ENCODE assay signal across 1 cellular context in the genomic region with DNA sequence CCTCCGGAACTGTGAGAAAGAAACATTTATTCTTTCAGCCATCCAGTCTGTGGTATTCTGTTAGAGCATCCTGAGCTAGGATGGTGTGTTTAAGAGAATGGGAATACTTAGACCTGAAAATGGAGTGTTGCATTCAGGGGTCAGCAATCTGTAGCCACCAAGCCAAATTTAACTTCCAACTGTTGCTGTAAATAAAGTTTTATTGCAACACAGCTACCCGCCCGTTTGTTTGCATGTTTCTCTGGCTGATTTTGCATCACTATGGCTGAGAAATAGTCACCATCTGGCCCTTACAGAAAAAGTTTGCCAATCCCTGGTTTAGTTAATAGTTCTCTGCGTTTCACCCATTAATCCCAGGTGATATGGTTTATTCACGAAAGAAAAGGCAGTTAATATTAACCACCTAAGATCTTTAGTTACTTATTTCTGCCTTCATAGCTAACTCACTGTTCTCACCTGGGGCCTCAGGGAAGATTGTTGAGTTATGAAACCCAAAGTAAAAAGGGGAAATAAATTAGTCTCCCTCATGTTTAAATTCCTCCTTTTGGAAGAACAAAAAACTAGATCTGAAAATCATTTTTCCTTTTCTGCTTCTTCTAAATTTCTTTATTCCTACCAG.
TF ChIP-seq lines count a peak whose summit lies in the region.

No MANE protein-coding gene starts in this region.

TF ChIP-seq in A549, 52 proteins besides CTCF, POLR2A, EP300 and RAD21 (continued from another document):
- TF ChIP-seq, protein P1, sequence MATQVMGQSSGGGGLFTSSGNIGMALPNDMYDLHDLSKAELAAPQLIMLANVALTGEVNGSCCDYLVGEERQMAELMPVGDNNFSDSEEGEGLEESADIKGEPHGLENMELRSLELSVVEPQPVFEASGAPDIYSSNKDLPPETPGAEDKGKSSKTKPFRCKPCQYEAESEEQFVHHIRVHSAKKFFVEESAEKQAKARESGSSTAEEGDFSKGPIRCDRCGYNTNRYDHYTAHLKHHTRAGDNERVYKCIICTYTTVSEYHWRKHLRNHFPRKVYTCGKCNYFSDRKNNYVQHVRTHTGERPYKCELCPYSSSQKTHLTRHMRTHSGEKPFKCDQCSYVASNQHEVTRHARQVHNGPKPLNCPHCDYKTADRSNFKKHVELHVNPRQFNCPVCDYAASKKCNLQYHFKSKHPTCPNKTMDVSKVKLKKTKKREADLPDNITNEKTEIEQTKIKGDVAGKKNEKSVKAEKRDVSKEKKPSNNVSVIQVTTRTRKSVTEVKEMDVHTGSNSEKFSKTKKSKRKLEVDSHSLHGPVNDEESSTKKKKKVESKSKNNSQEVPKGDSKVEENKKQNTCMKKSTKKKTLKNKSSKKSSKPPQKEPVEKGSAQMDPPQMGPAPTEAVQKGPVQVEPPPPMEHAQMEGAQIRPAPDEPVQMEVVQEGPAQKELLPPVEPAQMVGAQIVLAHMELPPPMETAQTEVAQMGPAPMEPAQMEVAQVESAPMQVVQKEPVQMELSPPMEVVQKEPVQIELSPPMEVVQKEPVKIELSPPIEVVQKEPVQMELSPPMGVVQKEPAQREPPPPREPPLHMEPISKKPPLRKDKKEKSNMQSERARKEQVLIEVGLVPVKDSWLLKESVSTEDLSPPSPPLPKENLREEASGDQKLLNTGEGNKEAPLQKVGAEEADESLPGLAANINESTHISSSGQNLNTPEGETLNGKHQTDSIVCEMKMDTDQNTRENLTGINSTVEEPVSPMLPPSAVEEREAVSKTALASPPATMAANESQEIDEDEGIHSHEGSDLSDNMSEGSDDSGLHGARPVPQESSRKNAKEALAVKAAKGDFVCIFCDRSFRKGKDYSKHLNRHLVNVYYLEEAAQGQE (IDR thresholded peaks at IDR 0.05) = no peak
TF ChIP-seq in A549: peak in this region for 0.
